ENCODE assay signal across 8 cellular contexts in genomic region chr1:15833842-15834405, GRCh38. TPM values are rescaled to one million over a fixed set of nuclear protein-coding genes. Genes with fewer than 3 reads are reported as not detected.
DNase-seq lines count a peak whose midpoint lies in the region; TF ChIP-seq lines count a peak whose summit lies in the region.

No MANE protein-coding gene starts in this region.

- H2AFZ ChIP-seq in SU-DHL-6 (ENCODE audit: low read depth, low read length, severe bottlenecking) = no peak overlapping the region

- no peaks in the 10 kb centered on the region for H4K20me1 ChIP-seq in SU-DHL-6 (ENCODE audit: low read depth, low read length)

- H3K4me2 ChIP-seq in SU-DHL-6 (ENCODE audit: low read depth, low read length, poor library complexity, severe bottlenecking) = peak overlapping the region; percentile 100

- H3K9me2 ChIP-seq in SU-DHL-6 (replicated peaks; ENCODE audit: insufficient read depth, low read length) = no peaks in the 10 kb centered on the region

- DNase-seq in DMS 273 (lab: John Stamatoyannopoulos, UW; ENCODE audit: unreplicated experiment) (peak; percentile 40), DMS 273 treated with DMSO at 0.1 percent for 48 hours (lab: John Stamatoyannopoulos, UW) (no peak), fibroblast of villous mesenchyme (ENCODE audit: low read depth) (no peak), skeletal muscle cell (ENCODE audit: low read depth) (no peak), RPMI8226 (no peak), globus pallidus (ENCODE audit: low spot score) (no peak)
- DNase-seq in activated CD4-positive, alpha-beta T cell treated with anti-CD3 and anti-CD28 coated beads, Interleukin-2, amount 50 U/mL, for 1 hour = no peak

- no peaks in the 10 kb centered on the region for H3K9me3 ChIP-seq in SU-DHL-6 (ENCODE audit: insufficient read depth, low read length)

- H3K27me3 ChIP-seq in SU-DHL-6 (ENCODE audit: low read length) = no peaks in the 10 kb centered on the region

- peaks cover 4% of the 10 kb centered on the region; the same call in 1 of the 2 replicates for H3K79me2 ChIP-seq in SU-DHL-6 (ENCODE audit: insufficient read depth, low read length)

- peak overlapping the region; percentile 72 for H3K4me3 ChIP-seq in SU-DHL-6 (ENCODE audit: insufficient read depth, low read length, poor library complexity, severe bottlenecking)
- H3K4me3 ChIP-seq in fibroblast of villous mesenchyme (ENCODE audit: low read depth, low read length) = peak overlapping the region; percentile 90
- H3K4me3 ChIP-seq in skeletal muscle cell (ENCODE audit: low read depth, low read length) = peak overlapping the region; percentile 86

- H3K9ac ChIP-seq in SU-DHL-6 (ENCODE audit: low read length) = peak overlapping the region; percentile 88

- H3K36me3 ChIP-seq in SU-DHL-6 (ENCODE audit: low read length) = no peaks in the 10 kb centered on the region

- peak overlapping the region; percentile 98 for H3K27ac ChIP-seq in SU-DHL-6 (ENCODE audit: low read depth, low read length)

- TF ChIP-seq CTCF in SU-DHL-6 (IDR thresholded peaks at IDR 0.05; ENCODE audit: insufficient read depth, low read length, poor library complexity, severe bottlenecking) (no peak), fibroblast of villous mesenchyme (IDR thresholded peaks at IDR 0.05; ENCODE audit: insufficient read depth, low read depth, low read length) (no peak)

- peaks cover 70% of the 10 kb centered on the region for H3F3A ChIP-seq in SU-DHL-6 (ENCODE audit: insufficient read depth)

RNA-seq across cellular contexts. Expression of gene SPEN, which starts 13.6 kb away (rescaled TPM):
- total RNA-seq in fibroblast of villous mesenchyme = 25.4 and 30.2 TPM in 2 replicates

RNA-seq across cellular contexts. Expression of gene UQCRHL, which starts 26.5 kb away (rescaled TPM):
- total RNA-seq in fibroblast of villous mesenchyme = 1.3 and 1.9 TPM in 2 replicates
